31 cellular contexts compared by ENCODE assay signal in the genomic region with DNA sequence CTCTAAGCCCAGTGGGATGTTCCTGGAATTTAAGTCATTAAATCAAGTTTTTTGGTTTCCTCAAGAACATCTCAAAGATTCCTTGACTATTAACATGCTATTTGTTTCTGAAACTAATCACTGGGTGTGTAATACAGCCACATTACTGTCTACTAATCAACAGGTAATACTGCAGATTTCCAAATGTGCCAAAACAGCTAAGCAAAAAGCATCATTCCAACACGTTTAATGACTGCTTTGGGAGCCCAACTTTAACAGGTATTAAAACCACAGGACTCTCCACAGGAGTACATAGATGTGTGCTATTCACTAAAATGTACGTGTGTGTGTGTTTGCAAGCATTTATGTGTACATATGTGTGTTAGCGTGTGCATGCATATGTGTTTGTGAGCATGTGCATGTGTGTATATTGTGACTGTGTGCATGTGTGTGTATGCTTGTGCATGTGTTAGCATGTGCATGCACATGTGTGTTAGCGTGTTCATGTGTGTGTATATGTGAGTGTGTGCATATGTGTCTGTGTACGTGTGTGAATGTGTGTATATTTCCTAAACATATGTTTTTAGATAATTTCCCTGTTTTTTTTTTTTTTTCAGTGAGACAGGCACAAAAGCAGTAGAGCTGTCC.
"Had no signal": no experiment of that assay in that cellular context is flagged by ENCODE, and none has a peak within 500 bp of the region (broad histone marks: within the 10 kb centered on the region; RNA-seq: fewer than 3 reads in every experiment).

No MANE protein-coding gene starts in this region.

- H3K27ac Mint-ChIP-seq: activated CD8-positive, alpha-beta T cell treated with anti-CD3 and anti-CD28 coated beads for 36 hours; activated naive CD4-positive, alpha-beta T cell treated with anti-CD3 and anti-CD28 coated beads, Interleukin-2, amount 50 U/mL, for 24 hours; activated naive CD8-positive, alpha-beta T cell treated with anti-CD3 and anti-CD28 coated beads, Interleukin-2, amount 50 U/mL, for 24 hours; activated T-helper 2 cell treated with anti-CD3 and anti-CD28 coated beads, Interferon-gamma antibody, Interleukin-2, Interleukin-4, amounts not matched to agents 10 μg/mL and 5 μg/mL and 100 μg/mL, durations not matched to agents 14 hours and 24 hours and 36 hours; nephron; T-helper 17 cell; WTC11 had no signal

- H3K36me3 ChIP-seq: breast epithelium, esophagus squamous epithelium, heart right ventricle, left ventricle myocardium inferior, pancreas, suprapubic skin, transverse colon had no signal

- H3K4me1 Mint-ChIP-seq: activated naive CD4-positive, alpha-beta T cell treated with anti-CD3 and anti-CD28 coated beads, Interleukin-2, amount 50 U/mL, for 24 hours had no signal

- H3K4me2 ChIP-seq: smooth muscle cell had no signal

- H3K4me3 Mint-ChIP-seq: activated CD8-positive, alpha-beta T cell treated with anti-CD3 and anti-CD28 coated beads for 36 hours; activated naive CD4-positive, alpha-beta T cell treated with anti-CD3 and anti-CD28 coated beads, Interleukin-2, amount 50 U/mL, for 24 hours; activated naive CD8-positive, alpha-beta T cell treated with anti-CD3 and anti-CD28 coated beads, Interleukin-2, amount 50 U/mL, for 24 hours; nephron; T-helper 17 cell; WTC11 had no signal

- H3K27me3 Mint-ChIP-seq: activated CD8-positive, alpha-beta T cell treated with anti-CD3 and anti-CD28 coated beads for 36 hours; activated naive CD4-positive, alpha-beta T cell treated with anti-CD3 and anti-CD28 coated beads, Interleukin-2, amount 50 U/mL, for 24 hours; activated naive CD8-positive, alpha-beta T cell treated with anti-CD3 and anti-CD28 coated beads, Interleukin-2, amount 50 U/mL, for 24 hours had no signal

- H3K27me3 ChIP-seq: breast epithelium, esophagus squamous epithelium, heart right ventricle, pancreas, suprapubic skin, transverse colon had no signal

- FAIRE-seq: pancreas had no signal

- DNase-seq: activated CD4-positive, alpha-beta T cell treated with anti-CD3 and anti-CD28 coated beads, Interleukin-2, amount 50 U/mL, for 1 hour; activated CD8-positive, alpha-beta T cell treated with anti-CD3 and anti-CD28 coated beads for 36 hours; activated naive CD8-positive, alpha-beta T cell treated with anti-CD3 and anti-CD28 coated beads, Interleukin-2, amount 50 U/mL, for 24 hours; activated T-cell treated with anti-CD3 and anti-CD28 coated beads, Interleukin-2, amount 50 U/mL, for 48 hours; amygdala; central memory CD4-positive, alpha-beta T cell; dermis blood vessel endothelial cell; effector CD4-positive, alpha-beta T cell; esophagus squamous epithelium; foreskin melanocyte; heart right ventricle; mucosa of descending colon; pancreas; psoas muscle; stimulated activated CD4-positive, alpha-beta T cell treated with anti-CD3 and anti-CD28 coated beads, Interleukin-1b, Interleukin-23, amount 100 ng/mL, for 48 hours; stimulated activated CD4-positive, alpha-beta T cell treated with anti-CD3 and anti-CD28 coated beads, Interleukin-4, amount 100 ng/mL, for 4 hours; stimulated activated CD8-positive, alpha-beta memory T cell treated with anti-CD3 and anti-CD28 coated beads, Interleukin-4, amount 100 ng/mL, for 48 hours; stimulated activated naive CD4-positive, alpha-beta T cell; T-helper 17 cell; T1000; transverse colon had no signal

- H3K27ac ChIP-seq: breast epithelium, epithelial cell of prostate, pancreas, psoas muscle, suprapubic skin, transverse colon had no signal

- ATAC-seq: activated CD8-positive, alpha-beta T cell treated with anti-CD3 and anti-CD28 coated beads for 36 hours; activated naive CD8-positive, alpha-beta T cell treated with anti-CD3 and anti-CD28 coated beads, Interleukin-2, amount 50 U/mL, for 24 hours; mucosa of descending colon; psoas muscle; T-helper 17 cell; WTC11 had no signal

- H3K9me3 ChIP-seq: breast epithelium, esophagus squamous epithelium, heart right ventricle, left ventricle myocardium inferior, mucosa of descending colon, pancreas, psoas muscle, suprapubic skin, transverse colon had no signal

- H3K4me1 ChIP-seq: psoas muscle had no signal

- H3K9me3 Mint-ChIP-seq: activated CD8-positive, alpha-beta T cell treated with anti-CD3 and anti-CD28 coated beads for 36 hours; activated naive CD4-positive, alpha-beta T cell treated with anti-CD3 and anti-CD28 coated beads, Interleukin-2, amount 50 U/mL, for 24 hours; activated naive CD8-positive, alpha-beta T cell treated with anti-CD3 and anti-CD28 coated beads, Interleukin-2, amount 50 U/mL, for 24 hours; activated T-helper 2 cell treated with anti-CD3 and anti-CD28 coated beads, Interferon-gamma antibody, Interleukin-2, Interleukin-4, amounts not matched to agents 10 μg/mL and 5 μg/mL and 100 μg/mL, durations not matched to agents 14 hours and 24 hours and 36 hours; nephron; WTC11 had no signal

- H3K4me3 ChIP-seq: breast epithelium, esophagus squamous epithelium, heart right ventricle, left ventricle myocardium inferior, lung, mucosa of descending colon, pancreas, psoas muscle, smooth muscle cell, suprapubic skin, transverse colon had no signal
